17 cellular contexts compared by ENCODE assay signal in genomic region chr3:108605491-108605890, GRCh38.
"Had no signal": no experiment of that assay in that cellular context is flagged by ENCODE, and none has a peak within 500 bp of the region (broad histone marks: within the 10 kb centered on the region; RNA-seq: fewer than 3 reads in every experiment).

No MANE protein-coding gene starts in this region.

- H3K36me3 Mint-ChIP-seq: natural killer cell treated with Interleukin-12 subunit alpha and Interleukin-12 subunit beta and Interleukin-15 and Interleukin-18, amount 100 ng/mL, for 72 hours had no signal

- H3K4me1 ChIP-seq: colonic mucosa, upper lobe of left lung had no signal

- H3K27ac ChIP-seq: brain microvascular endothelial cell, colonic mucosa, foreskin keratinocyte, hepatocyte, neutrophil, pancreas, testis, upper lobe of left lung had no signal

- H3K27me3 Mint-ChIP-seq: activated CD8-positive, alpha-beta memory T cell treated with anti-CD3 and anti-CD28 coated beads, Interleukin-2, amount 10 ng/mL, durations not matched to agents 7 days and 5 days; natural killer cell treated with Interleukin-12 subunit alpha and Interleukin-12 subunit beta and Interleukin-15 and Interleukin-18, amount 100 ng/mL, for 72 hours; stimulated activated memory B cell treated with anti-CD40 and anti-IgM and Interleukin-4, amounts not matched to agents 10 μg/mL and 1 μg/mL and 100 μg/mL, for 72 hours had no signal

- H3K4me3 ChIP-seq: colonic mucosa, hepatocyte, pancreas, testis, upper lobe of left lung had no signal

- H3K36me3 ChIP-seq: brain microvascular endothelial cell, colonic mucosa, neutrophil, pancreas, upper lobe of left lung had no signal

- H3K27ac Mint-ChIP-seq: activated CD8-positive, alpha-beta memory T cell treated with anti-CD3 and anti-CD28 coated beads, Interleukin-2, amount 10 ng/mL, durations not matched to agents 7 days and 5 days; natural killer cell treated with Interleukin-12 subunit alpha and Interleukin-12 subunit beta and Interleukin-15 and Interleukin-18, amount 100 ng/mL, for 72 hours; stimulated activated memory B cell treated with anti-CD40 and anti-IgM and Interleukin-4, amounts not matched to agents 10 μg/mL and 1 μg/mL and 100 μg/mL, for 72 hours had no signal

- ATAC-seq: activated CD8-positive, alpha-beta memory T cell treated with anti-CD3 and anti-CD28 coated beads, Interleukin-2, amount 10 ng/mL, durations not matched to agents 7 days and 5 days; foreskin keratinocyte; natural killer cell treated with Interleukin-12 subunit alpha and Interleukin-12 subunit beta and Interleukin-15 and Interleukin-18, amount 100 ng/mL, for 72 hours; pancreas; sciatic nerve; stimulated activated memory B cell treated with anti-CD40 and anti-IgM and Interleukin-4, amounts not matched to agents 10 μg/mL and 1 μg/mL and 100 μg/mL, for 72 hours had no signal

- FAIRE-seq: pancreas had no signal

- DNase-seq: activated CD4-positive, alpha-beta T cell treated with anti-CD3 and anti-CD28 coated beads, Interleukin-2, amount 50 U/mL, for 1 hour; activated CD8-positive, alpha-beta memory T cell treated with anti-CD3 and anti-CD28 coated beads, Interleukin-2, amount 10 ng/mL, durations not matched to agents 7 days and 5 days; aorta; brain microvascular endothelial cell; central memory CD4-positive, alpha-beta T cell; colonic mucosa; foreskin keratinocyte; mesenchymal stem cell; pancreas; stimulated activated CD4-positive, alpha-beta T cell treated with anti-CD3 and anti-CD28 coated beads, Interleukin-4, amount 100 ng/mL, for 4 hours; testis; upper lobe of left lung had no signal

- H3K9me3 Mint-ChIP-seq: natural killer cell treated with Interleukin-12 subunit alpha and Interleukin-12 subunit beta and Interleukin-15 and Interleukin-18, amount 100 ng/mL, for 72 hours; stimulated activated memory B cell treated with anti-CD40 and anti-IgM and Interleukin-4, amounts not matched to agents 10 μg/mL and 1 μg/mL and 100 μg/mL, for 72 hours had no signal

- H3K9me3 ChIP-seq: colonic mucosa, neutrophil, pancreas, testis, upper lobe of left lung had no signal

- H3K27me3 ChIP-seq: brain microvascular endothelial cell, colonic mucosa, foreskin keratinocyte, hepatocyte, neutrophil, testis, upper lobe of left lung had no signal

- H3K4me3 Mint-ChIP-seq: activated CD8-positive, alpha-beta memory T cell treated with anti-CD3 and anti-CD28 coated beads, Interleukin-2, amount 10 ng/mL, durations not matched to agents 7 days and 5 days; natural killer cell treated with Interleukin-12 subunit alpha and Interleukin-12 subunit beta and Interleukin-15 and Interleukin-18, amount 100 ng/mL, for 72 hours; stimulated activated memory B cell treated with anti-CD40 and anti-IgM and Interleukin-4, amounts not matched to agents 10 μg/mL and 1 μg/mL and 100 μg/mL, for 72 hours had no signal
